24 cellular contexts compared by ENCODE assay signal in the genomic region with DNA sequence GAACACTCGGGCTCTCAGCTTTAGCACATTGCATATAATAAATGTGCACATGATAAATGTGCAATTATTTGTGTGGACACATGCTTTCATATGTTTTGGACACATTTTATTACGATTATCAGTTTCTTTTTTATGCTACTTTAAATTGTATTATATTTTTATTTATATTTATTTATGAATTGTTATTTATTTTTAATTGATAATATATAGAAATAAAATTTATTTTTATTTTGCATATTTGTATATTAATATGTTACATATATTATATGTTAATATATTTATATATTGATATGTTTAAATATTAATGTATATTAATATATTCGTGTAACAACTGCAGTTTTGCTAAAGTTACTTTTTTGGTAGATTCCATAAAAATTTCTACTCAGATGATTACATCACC.
DNase-seq lines count a peak whose midpoint lies in the region; ATAC-seq and FAIRE-seq lines count a peak whose summit lies in the region.
"Had no signal": no experiment of that assay in that cellular context is flagged by ENCODE, and none has a peak within 500 bp of the region (broad histone marks: within the 10 kb centered on the region; RNA-seq: fewer than 3 reads in every experiment).

No MANE protein-coding gene starts in this region.

- WGBS in small intestine, 3 donors = 69 to 74% (median 72%) methylated on average over 3 of the region's 3 CpGs

- no peaks in the 10 kb centered on the region for H3K27me3 ChIP-seq in small intestine (ENCODE audit: control insufficient read depth in 2 of 2, insufficient read depth in 2 of 2, low read length in 2 of 2)
- H3K27me3 ChIP-seq: BE2C; BLaER1 treated with 17β-estradiol and CSF1 and Interleukin-3, amounts not matched to agents 10 nM and 100 nM had no signal

- no peaks in the 10 kb centered on the region for H3K36me3 ChIP-seq in small intestine (ENCODE audit: control insufficient read depth in 2 of 2, insufficient read depth in 2 of 2, low read length in 2 of 2)
- H3K36me3 ChIP-seq: BE2C; BLaER1 treated with 17β-estradiol and CSF1 and Interleukin-3, amounts not matched to agents 10 nM and 100 nM; HAP-1 had no signal

- no peak for ATAC-seq in GM19328 (IDR thresholded peaks at IDR 0.05; ENCODE audit: unreplicated experiment)
- ATAC-seq in HG03039 (IDR thresholded peaks at IDR 0.05; ENCODE audit: unreplicated experiment) = no peak
- ATAC-seq: A549 had no signal

- no peak overlapping the region for H3K27ac ChIP-seq in small intestine (ENCODE audit: low read depth in 1 of 2, low read length in 1 of 2)
- H3K27ac ChIP-seq: 22Rv1; A549; BLaER1 treated with 17β-estradiol and CSF1 and Interleukin-3, amounts not matched to agents 10 nM and 100 nM had no signal

- H3K9me3 ChIP-seq in small intestine (ENCODE audit: control insufficient read depth, low read depth) = no peaks in the 10 kb centered on the region
- H3K9me3 ChIP-seq: A549; BE2C; BLaER1 treated with 17β-estradiol and CSF1 and Interleukin-3, amounts not matched to agents 10 nM and 100 nM; HAP-1 had no signal

- H3K4me1 ChIP-seq in small intestine (ENCODE audit: control insufficient read depth in 2 of 2, insufficient read depth in 1 of 2, low read depth in 1 of 2, low read length in 1 of 2) = no peaks in the 10 kb centered on the region
- H3K4me1 ChIP-seq: A549; BE2C; BLaER1 treated with 17β-estradiol and CSF1 and Interleukin-3, amounts not matched to agents 10 nM and 100 nM; HAP-1 had no signal

- peak; percentile 95 for FAIRE-seq in A204.1 (lab: Jason Lieb, UNC)
- peak; percentile 79 for FAIRE-seq in TTC549 (lab: Jason Lieb, UNC)
- peak; percentile 65 for FAIRE-seq in endometrium (lab: Jason Lieb, UNC)
- FAIRE-seq in small intestine (lab: Jason Lieb, UNC) = peak; percentile 79
- FAIRE-seq: A549, D721Med, GM12892, GM19239 had no signal

- no peak overlapping the region for H3K4me3 ChIP-seq in small intestine (ENCODE audit: low read depth in 1 of 2, low read length in 2 of 2)
- H3K4me3 ChIP-seq: A549; BLaER1 treated with 17β-estradiol and CSF1 and Interleukin-3, amounts not matched to agents 10 nM and 100 nM; HAP-1 had no signal

- DNase-seq in small intestine (no peak), KG1 (lab: John Stamatoyannopoulos, UW) (no peak)
- DNase-seq: ACHN; AML-193; BE2C; CD4-positive, alpha-beta T cell; CD8-positive, alpha-beta memory T cell; DMS 273 treated with DMSO at 0.1 percent for 48 hours; DMS79; EL; GOT3; HFFc6 had no signal
